ENCODE assay signal across 12 cellular contexts in genomic region chr3:13378155-13378554, GRCh38. TPM values are rescaled to one million over a fixed set of nuclear protein-coding genes. Genes with fewer than 3 reads are reported as not detected.
DNase-seq lines count a peak whose midpoint lies in the region; ATAC-seq and TF ChIP-seq lines count a peak whose summit lies in the region.
"Had no signal": no experiment of that assay in that cellular context is flagged by ENCODE, and none has a peak within 500 bp of the region (broad histone marks: within the 10 kb centered on the region; RNA-seq: fewer than 3 reads in every experiment).

No MANE protein-coding gene starts in this region.

- no peak overlapping the region for H3K27ac ChIP-seq in Peyer's patch

- TF ChIP-seq POLR2A in Peyer's patch (IDR thresholded peaks at IDR 0.05), result no peak

- CTCF ChIA-PET in HEK293T (lab: Yijun Ruan, JAX), result no interaction called here

- H3K4me3 Mint-ChIP-seq in T-helper 17 cell (no peak overlapping the region), natural killer cell (no peak overlapping the region)

- H3K9me3 ChIP-seq in T-helper 17 cell (ENCODE audit: control insufficient read depth, low read length, poor library complexity, severe bottlenecking), result no peaks in the 10 kb centered on the region
- no peaks in the 10 kb centered on the region for H3K9me3 ChIP-seq in Peyer's patch
- H3K9me3 ChIP-seq: esophagus muscularis mucosa, mucosa of descending colon had no signal

- H3K4me1 Mint-ChIP-seq in T-helper 17 cell (peaks cover 12% of the 10 kb centered on the region), natural killer cell (peaks cover 20% of the 10 kb centered on the region in 2 donors)

- DNase-seq in T-helper 17 cell (no peak), natural killer cell (no peak), T-helper 9 cell (no peak), Peyer's patch (no peak), DMS 273 (lab: John Stamatoyannopoulos, UW; ENCODE audit: unreplicated experiment) (no peak), HEK293T (ENCODE audit: extremely low spot score) (no peak)
- DNase-seq: activated T-cell treated with anti-CD3 and anti-CD28 coated beads, Interleukin-2, amount 50 U/mL, for 1 hour; mucosa of descending colon had no signal

- POLR2A ChIA-PET in HEK293T (lab: Yijun Ruan, JAX), result no interaction called here

- no peaks in the 10 kb centered on the region for H3K27me3 Mint-ChIP-seq in T-helper 17 cell
- H3K27me3 Mint-ChIP-seq in natural killer cell (ENCODE audit: low read depth in 2 of 2), result no peaks in the 10 kb centered on the region

- no peaks in the 10 kb centered on the region for H3K4me1 ChIP-seq in Peyer's patch

- intact Hi-C loops in natural killer cell (cut with micrococcal nuclease), result no loop called here

- no peak for TF ChIP-seq CTCF in natural killer cell (IDR thresholded peaks at IDR 0.05)
- no peak for TF ChIP-seq CTCF in Peyer's patch (IDR thresholded peaks at IDR 0.05)

- no peaks in the 10 kb centered on the region for H3K27me3 ChIP-seq in Peyer's patch
- H3K27me3 ChIP-seq: esophagus muscularis mucosa had no signal

- H3K27ac Mint-ChIP-seq in T-helper 17 cell (peak overlapping the region; percentile 34), natural killer cell (peak overlapping the region; percentile 21 to 51)

- no peak overlapping the region for H3K4me3 ChIP-seq in Peyer's patch
- H3K4me3 ChIP-seq: esophagus muscularis mucosa, mucosa of descending colon had no signal

- no peaks in the 10 kb centered on the region for H3K9me3 Mint-ChIP-seq in natural killer cell

- peaks cover 0 to 45% (median 0%) of the 10 kb centered on the region in 3 donors for H3K36me3 ChIP-seq in Peyer's patch

- peak; percentile 76 for ATAC-seq in GM18907 (IDR thresholded peaks at IDR 0.05; ENCODE audit: unreplicated experiment)
- ATAC-seq in HG02610 (IDR thresholded peaks at IDR 0.05; ENCODE audit: unreplicated experiment), result peak; percentile 97
- ATAC-seq in T-helper 17 cell, result no peak
- no peak for ATAC-seq in natural killer cell
- ATAC-seq: mucosa of descending colon, Panc1 had no signal

- H3K36me3 Mint-ChIP-seq in T-helper 17 cell (ENCODE audit: low read depth), result peaks cover 11% of the 10 kb centered on the region
- H3K36me3 Mint-ChIP-seq in natural killer cell, result peaks cover 19% of the 10 kb centered on the region

TF ChIP-seq in HEK293T, 16 proteins besides CTCF, POLR2A, EP300 and RAD21:
- TF ChIP-seq FOXK2 (IDR thresholded peaks at IDR 0.05) (no peak), CTBP1 (IDR thresholded peaks at IDR 0.05; ENCODE audit: borderline replicate concordance) (no peak), ELF4 (IDR thresholded peaks at IDR 0.05) (no peak), FOXA1 (IDR thresholded peaks at IDR 0.05) (no peak), BHLHE40 (IDR thresholded peaks at IDR 0.05; ENCODE audit: borderline replicate concordance) (no peak)

RNA-seq across cellular contexts. Expression of gene NUP210, which starts 42.0 kb away (rescaled TPM):
- total RNA-seq in T-helper 17 cell, result 100 to 1,000 TPM; 125 to 137 TPM
- total RNA-seq in natural killer cell, result 100 to 1,000 TPM; 156 to 194 (median 179) TPM
- total RNA-seq in Peyer's patch, result 10 to 100 TPM; 11.6 to 81.7 (median 29.8) TPM

Comparison
In these comparisons a context has a peak if more than half of its experiments do, and no peak if none do; other contexts are left out.
1. ATAC-seq: peak in GM18907 (single experiment) and HG02610 (single experiment); none in T-helper 17 cell (single experiment) and natural killer cell (0 of 3).